22 cellular contexts compared by ENCODE assay signal in genomic region chr1:20726107-20726911, GRCh38. TPM values are rescaled to one million over a fixed set of nuclear protein-coding genes. Genes with fewer than 3 reads are reported as not detected.
DNase-seq lines count a peak whose midpoint lies in the region; ATAC-seq, FAIRE-seq and TF ChIP-seq lines count a peak whose summit lies in the region.
"Had no signal": no experiment of that assay in that cellular context is flagged by ENCODE, and none has a peak within 500 bp of the region (broad histone marks: within the 10 kb centered on the region; RNA-seq: fewer than 3 reads in every experiment).

No MANE protein-coding gene starts in this region.

- no peak for TF ChIP-seq EP300 in H1 (IDR thresholded peaks at IDR 0.05; ENCODE audit: borderline replicate concordance in 1 of 2, low read depth in 2 of 2, low read length in 2 of 2)
- TF ChIP-seq EP300 in ovary (IDR thresholded peaks at IDR 0.05): no peak

- H3K79me1 ChIP-seq in H1 (ENCODE audit: low read depth, low read length): no peaks in the 10 kb centered on the region

- peak overlapping the region; percentile 30; the same call in 1 of the 2 replicates for H2BK5ac ChIP-seq in H1 (ENCODE audit: low read depth, low read length)

- no peak overlapping the region for H3K56ac ChIP-seq in H1 (replicated peaks; ENCODE audit: insufficient read length, low read depth, low read length)

- intact Hi-C loops in ovary (cut with DNase I): no loop called here
- intact Hi-C loops in Caco-2 (cut with micrococcal nuclease; ENCODE audit: unreplicated experiment): no loop called here

- no peaks in the 10 kb centered on the region for H3K27me3 Mint-ChIP-seq in Caco-2 (ENCODE audit: insufficient read depth, unreplicated experiment)

- H3K9me3 Mint-ChIP-seq in Caco-2 (ENCODE audit: unreplicated experiment): no peaks in the 10 kb centered on the region
- H3K9me3 Mint-ChIP-seq: activated CD4-positive, alpha-beta T cell treated with anti-CD3 and anti-CD28 coated beads, Interleukin-2, amount 10 ng/mL, durations not matched to agents 24 days and 14 days; natural killer cell treated with Interleukin-12 subunit alpha and Interleukin-12 subunit beta and Interleukin-15 and Interleukin-18, amount 100 ng/mL, for 72 hours had no signal

- ATAC-seq in GM19455 (IDR thresholded peaks at IDR 0.05; ENCODE audit: unreplicated experiment) (no peak), GM21423 (IDR thresholded peaks at IDR 0.05; ENCODE audit: unreplicated experiment) (no peak), HG03378 (IDR thresholded peaks at IDR 0.05; ENCODE audit: unreplicated experiment) (no peak)
- ATAC-seq: HCT116; left colon; natural killer cell treated with Interleukin-12 subunit alpha and Interleukin-12 subunit beta and Interleukin-15 and Interleukin-18, amount 100 ng/mL, for 72 hours; T-helper 17 cell had no signal

- H2BK12ac ChIP-seq in H1 (ENCODE audit: low read depth, low read length): no peak overlapping the region; the same call in 1 of the 2 replicates

- no peak for TF ChIP-seq RAD21 in H1 (IDR thresholded peaks at IDR 0.05 in 1 of 2, conservative IDR thresholded peaks at IDR 0.05 in 1 of 2; ENCODE audit: low read depth in 2 of 2, low read length in 2 of 2)

- no peak overlapping the region for H3K4me3 Mint-ChIP-seq in Caco-2 (ENCODE audit: unreplicated experiment)
- H3K4me3 Mint-ChIP-seq: activated CD4-positive, alpha-beta T cell treated with anti-CD3 and anti-CD28 coated beads, Interleukin-2, amount 10 ng/mL, durations not matched to agents 24 days and 14 days; CD4-positive, alpha-beta memory T cell; natural killer cell treated with Interleukin-12 subunit alpha and Interleukin-12 subunit beta and Interleukin-15 and Interleukin-18, amount 100 ng/mL, for 72 hours; T-helper 17 cell had no signal

- no peak overlapping the region for H3K9ac ChIP-seq in H1 (replicated peaks in 1 of 4; ENCODE audit: extremely low read depth in 1 of 4, low read depth in 3 of 4, low read length in 3 of 4)
- H3K9ac ChIP-seq: KMS-11 had no signal

- H3K36me3 ChIP-seq in H1 (ENCODE audit: control insufficient read depth in 2 of 4, insufficient read depth in 4 of 4, low read length in 3 of 4) (no peaks in the 10 kb centered on the region), ovary (no peaks in the 10 kb centered on the region), Caco-2 (ENCODE audit: control insufficient read depth, insufficient read depth, low read length) (no peaks in the 10 kb centered on the region)
- H3K36me3 ChIP-seq: SJSA1 had no signal

- H3K9me3 ChIP-seq in H1 (ENCODE audit: insufficient read depth in 2 of 2, low read depth in 1 of 2, low read length in 1 of 2) (no peaks in the 10 kb centered on the region), ovary (no peaks in the 10 kb centered on the region), Caco-2 (no peaks in the 10 kb centered on the region)
- H3K9me3 ChIP-seq: SJSA1 had no signal

- no peak for FAIRE-seq in H1 (lab: Jason Lieb, UNC)
- FAIRE-seq: endothelial cell of umbilical vein, G401.6 had no signal

- peaks cover under 1% of the 10 kb centered on the region; the same call in 1 of the 2 replicates for H3K23me2 ChIP-seq in H1 (ENCODE audit: low read depth, low read length)

- BruUV-seq in Caco-2 (replicated peaks; lab: Mats Ljungman, UMichigan): no TSS peak

- no peak overlapping the region for H2BK120ac ChIP-seq in H1 (replicated peaks; ENCODE audit: low read depth, low read length)

- no peak overlapping the region for H3K23ac ChIP-seq in H1 (ENCODE audit: insufficient read length)

- H3K4me1 Mint-ChIP-seq in Caco-2 (ENCODE audit: low read depth, unreplicated experiment): peaks cover 13% of the 10 kb centered on the region

- TF ChIP-seq CTCF in GM20000 (IDR thresholded peaks at IDR 0.05; ENCODE audit: extremely low read depth, missing control alignments) (no peak), H1 (IDR thresholded peaks at IDR 0.05; ENCODE audit: control extremely low read depth in 1 of 3, insufficient read depth in 1 of 3, low read depth in 1 of 3, low read length in 3 of 3) (no peak), ovary (IDR thresholded peaks at IDR 0.05) (no peak), Caco-2 (IDR thresholded peaks at IDR 0.05; ENCODE audit: insufficient read depth in 1 of 2, low read depth in 1 of 2, low read length in 1 of 2, severe bottlenecking in 1 of 2, unreplicated experiment in 1 of 2) (no peak)

- peak overlapping the region; percentile 6; the same call in 1 of the 2 replicates for H2BK15ac ChIP-seq in H1 (ENCODE audit: low read length)

- H3K14ac ChIP-seq in H1 (ENCODE audit: insufficient read length): no peak overlapping the region

- POLR2A ChIA-PET in H1 (lab: Charles Lee; ENCODE audit: partially characterized antibody): interaction anchor here (1.0 to 7.8 kb wide), 3 partner anchors 10 to 29 kb away, joined by 3 to 68 read pairs (median 16); partner anchors contain the start of gene KIF17
- POLR2A ChIA-PET in Caco-2 (lab: Charles Lee): no interaction called here

- CTCF ChIA-PET in H1 (lab: Charles Lee; ENCODE audit: partially characterized antibody): interaction anchor here (3.2 to 8.9 kb wide), 3 partner anchors 8 to 29 kb away, joined by 16 to 82 read pairs (median 23); partner anchors contain the start of gene KIF17
- CTCF ChIA-PET in Caco-2 (lab: Charles Lee): no interaction called here

- H3K4me1 ChIP-seq in H1 (replicated peaks in 1 of 4; ENCODE audit: control insufficient read depth in 3 of 4, insufficient read depth in 4 of 4, low read length in 3 of 4): peaks cover 0 to 39% (median 31%) of the 10 kb centered on the region in 4 experiments; a peak in 6 of 7 replicates
- H3K4me1 ChIP-seq in ovary (ENCODE audit: insufficient read depth): no peaks in the 10 kb centered on the region
- no peaks in the 10 kb centered on the region for H3K4me1 ChIP-seq in Caco-2

- TF ChIP-seq POLR2A in H1 (IDR thresholded peaks at IDR 0.05; ENCODE audit: control extremely low read depth in 1 of 2, low read depth in 2 of 2, low read length in 2 of 2): no peak
- TF ChIP-seq POLR2A in ovary (IDR thresholded peaks at IDR 0.05): no peak

- 85% methylated on average over 20 of the region's 25 CpGs; no CpG with 5 or more reads in 1 of the 2 experiments for WGBS in H1 (ENCODE audit: extremely low coverage in 1 of 2, insufficient coverage in 1 of 2, insufficient read length in 1 of 2, insufficient replicate concordance in 2 of 2, low coverage in 1 of 2, low lambda C conversion rate in 2 of 2, missing lambda C conversion rate in 1 of 2), 2 experiments
- WGBS in ovary, 3 donors: 88 to 93% (median 88%) methylated on average over 24 to 25 of the region's 25 CpGs

- no peak overlapping the region; the same call in 1 of the 2 replicates for H3K18ac ChIP-seq in H1 (ENCODE audit: extremely low read depth, low read length)

- H3K4me3 ChIP-seq in H1 (ENCODE audit: extremely low read depth in 1 of 4, insufficient read depth in 2 of 4, low read depth in 3 of 4, low read length in 4 of 4): no peak overlapping the region
- H3K4me3 ChIP-seq in ovary: no peak overlapping the region
- no peak overlapping the region for H3K4me3 ChIP-seq in Caco-2 (ENCODE audit: low read depth, low read length)
- H3K4me3 ChIP-seq: SJSA1 had no signal

- no peak overlapping the region for H3K27ac Mint-ChIP-seq in Caco-2 (ENCODE audit: unreplicated experiment)
- H3K27ac Mint-ChIP-seq: activated CD4-positive, alpha-beta T cell treated with anti-CD3 and anti-CD28 coated beads, Interleukin-2, amount 10 ng/mL, durations not matched to agents 24 days and 14 days; CD4-positive, alpha-beta memory T cell; natural killer cell treated with Interleukin-12 subunit alpha and Interleukin-12 subunit beta and Interleukin-15 and Interleukin-18, amount 100 ng/mL, for 72 hours; T-helper 17 cell had no signal

- DNase-seq in GM20000 (ENCODE audit: low spot score) (peak; percentile 15), NCI-H1436 (lab: John Stamatoyannopoulos, UW) (peak; percentile 87), H1 (ENCODE audit: low read depth in 1 of 2, low spot score in 2 of 2) (no peak), ovary (peak; percentile 6 to 26 (median 17)), Caco-2 (no peak)
- DNase-seq: activated CD4-positive, alpha-beta T cell treated with anti-CD3 and anti-CD28 coated beads, Interleukin-2, amount 10 ng/mL, durations not matched to agents 24 days and 14 days; CD4-positive, alpha-beta memory T cell; left colon; midbrain; NCI-H187; NCI-H446 treated with DMSO at 0.1 percent for 48 hours; T-helper 17 cell had no signal

- H4K8ac ChIP-seq in H1 (ENCODE audit: extremely low read depth, insufficient read depth, low read length): 0 out of 2 replicates have a peak overlapping the region, but pooled peaks have one; percentile 11

- no peak overlapping the region for H2AFZ ChIP-seq in H1 (ENCODE audit: low read length)

- peaks cover 5% of the 10 kb centered on the region for H3K36me3 Mint-ChIP-seq in Caco-2 (ENCODE audit: insufficient read depth, unreplicated experiment)
- H3K36me3 Mint-ChIP-seq: CD4-positive, alpha-beta memory T cell; natural killer cell treated with Interleukin-12 subunit alpha and Interleukin-12 subunit beta and Interleukin-15 and Interleukin-18, amount 100 ng/mL, for 72 hours had no signal

- H3K4ac ChIP-seq in H1 (replicated peaks; ENCODE audit: insufficient read length, low read depth, low read length): no peak overlapping the region

- peak overlapping the region; percentile 80 for H4K91ac ChIP-seq in H1 (replicated peaks; ENCODE audit: insufficient read length, low read length)

- H3K79me2 ChIP-seq in H1 (ENCODE audit: control insufficient read depth in 1 of 2, insufficient read depth in 2 of 2, low read length in 2 of 2): no peaks in the 10 kb centered on the region; a peak in 1 of 4 replicates

- no peak overlapping the region for H2AK5ac ChIP-seq in H1 (ENCODE audit: low read depth, low read length)

- no peak overlapping the region; a peak in 1 of 4 replicates for H3K4me2 ChIP-seq in H1 (ENCODE audit: insufficient read depth in 1 of 2, low read depth in 2 of 2, low read length in 2 of 2)
- H3K4me2 ChIP-seq: KMS-11 had no signal

- H2BK20ac ChIP-seq in H1 (ENCODE audit: low read length): no peak overlapping the region

- peaks cover 2 to 10% (median 9%) of the 10 kb centered on the region in 4 experiments for H3K27me3 ChIP-seq in H1 (replicated peaks in 1 of 4; ENCODE audit: control insufficient read depth in 3 of 4, extremely low read depth in 1 of 4, insufficient read depth in 3 of 4, low read length in 3 of 4)
- no peaks in the 10 kb centered on the region for H3K27me3 ChIP-seq in ovary
- no peaks in the 10 kb centered on the region for H3K27me3 ChIP-seq in Caco-2 (replicated peaks; ENCODE audit: control insufficient read depth, insufficient read depth, low read length)

- H3K27ac ChIP-seq in H1 (ENCODE audit: low read depth, low read length): no peak overlapping the region
- no peak overlapping the region for H3K27ac ChIP-seq in ovary
- H3K27ac ChIP-seq: KMS-11, SJSA1 had no signal

- peaks cover 2 to 3% of the 10 kb centered on the region in 2 experiments for H4K20me1 ChIP-seq in H1 (replicated peaks in 1 of 2; ENCODE audit: control insufficient read depth in 1 of 2, insufficient read depth in 2 of 2, low read length in 2 of 2)

- H4K5ac ChIP-seq in H1 (ENCODE audit: insufficient read length, low read depth, low read length): no peak overlapping the region

RNA-seq across cellular contexts. Expression of gene SH2D5, which starts 6.2 kb away (rescaled TPM):
- total RNA-seq in H1 (2021; fragmentation: NEBNext Ultra II Directional; extraction: Animal tissue kit (Norgen Biotek cat#: 25700)): 18.3 and 18.4 TPM in 2 replicates
- polyA plus RNA-seq in H1 (2011; rRNA removed): 13.2 and 16.7 TPM in 2 replicates
- polyA plus RNA-seq in H1 (2011; cell fraction: cytosol; rRNA removed): 18.1 TPM
- polyA plus RNA-seq in H1 (2011; cell fraction: nucleus; rRNA removed): 56.3 TPM
- 15.3 to 22.7 TPM (median 18.5 TPM) in 4 replicates for polyA plus RNA-seq in H1 (2012, experiment 1 of 2)
- polyA plus RNA-seq in H1 (2012, experiment 2 of 2): 13.8 TPM
- 8.4 TPM for polyA plus RNA-seq in H1 (2013, experiment 1 of 2)
- polyA plus RNA-seq in H1 (2013, experiment 2 of 2): 8.1 TPM
- 6.4 and 7.4 TPM in 2 replicates for polyA minus RNA-seq in H1 (2011; rRNA and poly(A)+ RNA removed)
- 5.1 TPM for polyA minus RNA-seq in H1 (2011; cell fraction: cytosol; rRNA and poly(A)+ RNA removed)
- 9.6 TPM for polyA minus RNA-seq in H1 (2011; cell fraction: nucleus; rRNA and poly(A)+ RNA removed)
- 1 to 10 TPM in 2 of 7 donors, under 1 TPM in 4, not detected in 1; 0.43 to 1.8 (median 0.77) TPM for total RNA-seq in ovary
- under 1 TPM; 0.15 TPM for polyA plus RNA-seq in ovary
- total RNA-seq in Caco-2 (2022): 2.8 and 3.5 TPM in 2 replicates
- total RNA-seq: cardiac septum, T-helper 17 cell had no signal
- polyA plus RNA-seq: CD4-positive, alpha-beta memory T cell had no signal

RNA-seq across cellular contexts. Expression of gene KIF17, which starts 8.5 kb away (rescaled TPM):
- 9.9 and 10.4 TPM in 2 replicates for total RNA-seq in H1 (2021; fragmentation: NEBNext Ultra II Directional; extraction: Animal tissue kit (Norgen Biotek cat#: 25700))
- polyA plus RNA-seq in H1 (2011; rRNA removed): 6.9 and 10.5 TPM in 2 replicates
- 9.7 TPM for polyA plus RNA-seq in H1 (2011; cell fraction: cytosol; rRNA removed)
- polyA plus RNA-seq in H1 (2011; cell fraction: nucleus; rRNA removed): 14.6 TPM
- 6.2 to 10.5 TPM (median 8.5 TPM) in 4 replicates for polyA plus RNA-seq in H1 (2012, experiment 1 of 2)
- polyA plus RNA-seq in H1 (2012, experiment 2 of 2): 5.9 TPM
- polyA plus RNA-seq in H1 (2013, experiment 1 of 2): 7.4 TPM
- 6.7 TPM for polyA plus RNA-seq in H1 (2013, experiment 2 of 2)
- 8.8 and 14.3 TPM in 2 replicates for polyA minus RNA-seq in H1 (2011; rRNA and poly(A)+ RNA removed)
- polyA minus RNA-seq in H1 (2011; cell fraction: cytosol; rRNA and poly(A)+ RNA removed): 10.8 TPM
- polyA minus RNA-seq in H1 (2011; cell fraction: nucleus; rRNA and poly(A)+ RNA removed): 11.0 TPM
- 1 to 10 TPM in 4 of 7 donors, under 1 TPM in 3; 0.56 to 6.2 (median 2.2) TPM for total RNA-seq in ovary
- 1 to 10 TPM in 1 of 2 donors, under 1 TPM in 1; 1.00 to 2.2 TPM for polyA plus RNA-seq in ovary
- 1.3 and 1.5 TPM in 2 replicates for total RNA-seq in Caco-2 (2022)
- total RNA-seq: activated CD4-positive, alpha-beta T cell treated with anti-CD3 and anti-CD28 coated beads, Interleukin-2, amount 10 ng/mL, durations not matched to agents 24 days and 14 days; CD4-positive, alpha-beta memory T cell; natural killer cell treated with Interleukin-12 subunit alpha and Interleukin-12 subunit beta and Interleukin-15 and Interleukin-18, amount 100 ng/mL, for 72 hours had no signal
- polyA plus RNA-seq: CD4-positive, alpha-beta memory T cell had no signal

Comparison
In these comparisons a context has a peak if more than half of its experiments do, and no peak if none do; other contexts are left out.
1. DNase-seq: peak in GM20000 (single experiment), NCI-H1436 (single experiment) and ovary (5 of 5); none in H1 (0 of 2) and Caco-2 (0 of 2).